In genomic region chr6:26627843-26628242, GRCh38 we compare ENCODE assay signal across 34 cellular contexts.
"Had no signal": no experiment of that assay in that cellular context is flagged by ENCODE, and none has a peak within 500 bp of the region (broad histone marks: within the 10 kb centered on the region; RNA-seq: fewer than 3 reads in every experiment).

No MANE protein-coding gene starts in this region.

- H3K4me3 ChIP-seq: adrenal gland, ascending aorta, body of pancreas, breast epithelium, cardiac muscle cell had no signal

- H3K27me3 ChIP-seq: adrenal gland, ascending aorta, body of pancreas, brain microvascular endothelial cell, breast epithelium, cardiac muscle cell had no signal

- H3K4me1 ChIP-seq: adrenal gland, ascending aorta, body of pancreas, breast epithelium had no signal

- FAIRE-seq: astrocyte, bronchial epithelial cell had no signal

- H3K36me3 ChIP-seq: adrenal gland, ascending aorta, brain microvascular endothelial cell, breast epithelium, cardiac muscle cell had no signal

- DNase-seq: activated effector memory CD4-positive, alpha-beta T cell treated with anti-CD3 and anti-CD28 coated beads, Interleukin-2, amount 50 U/mL, for 16 hours; activated effector memory CD4-positive, alpha-beta T cell treated with Interleukin-2 at 50 U/mL for 16 hours; activated gamma-delta T cell; activated gamma-delta T cell treated with Interleukin-2 at 50 U/mL for 16 hours; activated naive CD4-positive, alpha-beta T cell; activated naive CD4-positive, alpha-beta T cell treated with anti-CD3 and anti-CD28 coated beads for 36 hours; activated naive CD4-positive, alpha-beta T cell treated with anti-CD3 and anti-CD28 coated beads, Interleukin-2, amount 10 ng/mL, durations not matched to agents 7 days and 5 days; activated naive CD4-positive, alpha-beta T cell treated with anti-CD3 and anti-CD28 coated beads, Interleukin-2, amount 50 U/mL, for 16 hours; activated naive CD4-positive, alpha-beta T cell treated with Interleukin-2 at 50 U/mL for 16 hours; activated naive CD8-positive, alpha-beta T cell treated with anti-CD3 and anti-CD28 coated beads for 36 hours; activated naive CD8-positive, alpha-beta T cell treated with anti-CD3 and anti-CD28 coated beads, Interleukin-2, amount 10 ng/mL, durations not matched to agents 7 days and 5 days; activated naive CD8-positive, alpha-beta T cell treated with anti-CD3 and anti-CD28 coated beads, Interleukin-2, amount 50 U/mL, for 24 hours; activated T-cell treated with anti-CD3 and anti-CD28 coated beads, Interleukin-2, amount 50 U/mL, for 1 hour; activated T-cell treated with anti-CD3 and anti-CD28 coated beads, Interleukin-2, amount 50 U/mL, for 24 hours; activated T-cell treated with anti-CD3 and anti-CD28 coated beads, Interleukin-2, amount 50 U/mL, for 4 hours; activated T-cell treated with anti-CD3 and anti-CD28 coated beads, Interleukin-2, amount 50 U/mL, for 48 hours; activated T-cell treated with anti-CD3 and anti-CD28 coated beads, Interleukin-2, amount 50 U/mL, for 72 hours; adrenal gland; amniotic stem cell; amygdala; anterior cingulate cortex; aorta; body of pancreas; brain microvascular endothelial cell; caudate nucleus; central memory CD4-positive, alpha-beta T cell; cerebellar nuclear complex had no signal

- H3K27ac ChIP-seq: adrenal gland, ascending aorta, body of pancreas, brain microvascular endothelial cell, breast epithelium, cardiac muscle cell had no signal

- H3K9me3 ChIP-seq: adrenal gland, body of pancreas had no signal

- ATAC-seq: activated naive CD4-positive, alpha-beta T cell treated with anti-CD3 and anti-CD28 coated beads, Interleukin-2, amount 50 U/mL, for 72 hours; activated naive CD8-positive, alpha-beta T cell treated with anti-CD3 and anti-CD28 coated beads, Interleukin-2, amount 50 U/mL, for 24 hours; activated T-cell treated with anti-CD3 and anti-CD28 coated beads, Interleukin-2, amount 50 U/mL, for 4 hours; activated T-cell treated with anti-CD3 and anti-CD28 coated beads, Interleukin-2, amount 50 U/mL, for 72 hours; activated T-helper 17 cell treated with anti-CD3 and anti-CD28 coated beads, Interleukin-2, amount 50 U/mL, for 72 hours; body of pancreas had no signal
